21 cellular contexts compared by ENCODE assay signal in genomic region chr9:132014218-132014800, GRCh38.
DNase-seq lines count a peak whose midpoint lies in the region.
"Had no signal": no experiment of that assay in that cellular context is flagged by ENCODE, and none has a peak within 500 bp of the region (broad histone marks: within the 10 kb centered on the region; RNA-seq: fewer than 3 reads in every experiment).

No MANE protein-coding gene starts in this region.

- H3K9me3 Mint-ChIP-seq in activated CD4-positive, alpha-beta T cell treated with anti-CD3 and anti-CD28 coated beads, Interleukin-2, amount 10 ng/mL, durations not matched to agents 7 days and 5 days, result no peaks in the 10 kb centered on the region
- H3K9me3 Mint-ChIP-seq: activated CD4-positive, alpha-beta T cell treated with anti-CD3 and anti-CD28 coated beads, Interleukin-2, amount 10 ng/mL, durations not matched to agents 24 days and 14 days; activated T-helper 17 cell treated with anti-CD3 and anti-CD28 coated beads, Interleukin-2, amount 50 U/mL, for 72 hours; natural killer cell treated with Interleukin-12 subunit alpha and Interleukin-12 subunit beta and Interleukin-15 and Interleukin-18, amount 100 ng/mL, for 72 hours; T-helper 1 cell treated with Interleukin-12 subunit alpha and Interleukin-12 subunit beta and Interleukin-4 antibody, amounts not matched to agents 30 μg/mL and 1 μg/mL, for 36 hours had no signal

- peaks cover 18% of the 10 kb centered on the region for H3K36me3 Mint-ChIP-seq in activated CD4-positive, alpha-beta T cell treated with anti-CD3 and anti-CD28 coated beads, Interleukin-2, amount 10 ng/mL, durations not matched to agents 7 days and 5 days (ENCODE audit: low read depth)

- POLR2A ChIA-PET in activated CD4-positive, alpha-beta T cell treated with anti-CD3 and anti-CD28 coated beads, Interleukin-2, amount 10 ng/mL, durations not matched to agents 7 days and 5 days (lab: Charles Lee), result no interaction called here

- H3K27ac Mint-ChIP-seq in activated CD4-positive, alpha-beta T cell treated with anti-CD3 and anti-CD28 coated beads, Interleukin-2, amount 10 ng/mL, durations not matched to agents 7 days and 5 days, result no peak overlapping the region
- H3K27ac Mint-ChIP-seq: activated CD4-positive, alpha-beta T cell treated with anti-CD3 and anti-CD28 coated beads, Interleukin-2, amount 10 ng/mL, durations not matched to agents 24 days and 14 days; activated naive CD8-positive, alpha-beta T cell; activated T-helper 17 cell treated with anti-CD3 and anti-CD28 coated beads, Interleukin-2, amount 50 U/mL, for 72 hours; natural killer cell treated with Interleukin-12 subunit alpha and Interleukin-12 subunit beta and Interleukin-15 and Interleukin-18, amount 100 ng/mL, for 72 hours; T-helper 1 cell treated with Interleukin-12 subunit alpha and Interleukin-12 subunit beta and Interleukin-4 antibody, amounts not matched to agents 30 μg/mL and 1 μg/mL, for 36 hours had no signal

- DNase-seq in DMS 273 (lab: John Stamatoyannopoulos, UW; ENCODE audit: unreplicated experiment) (peak; percentile 41), DMS 273 treated with DMSO at 0.1 percent for 48 hours (lab: John Stamatoyannopoulos, UW) (no peak), amniotic epithelial cell (ENCODE audit: low read depth) (peak; percentile 66), kidney glomerular epithelial cell (lab: John Stamatoyannopoulos, UW) (peak; percentile 53), substantia nigra (lab: John Stamatoyannopoulos, UW) (no peak), hippocampal formation (lab: John Stamatoyannopoulos, UW) (no peak)
- no peak for DNase-seq in activated CD8-positive, alpha-beta memory T cell treated with anti-CD3 and anti-CD28 coated beads, Interleukin-2, amount 50 U/mL, for 48 hours
- DNase-seq in activated CD4-positive, alpha-beta T cell treated with anti-CD3 and anti-CD28 coated beads, Interleukin-2, amount 10 ng/mL, durations not matched to agents 7 days and 5 days, result no peak
- DNase-seq: activated CD4-positive, alpha-beta T cell treated with anti-CD3 and anti-CD28 coated beads, Interleukin-2, amount 10 ng/mL, durations not matched to agents 24 days and 14 days; AML-193; GM23248; Karpas-422; left cardiac atrium; NCI-H2029; NK-92 treated with Interleukin-12 subunit alpha and Interleukin-12 subunit beta, amount 100 ng/mL, for 24 hours; posterior cingulate gyrus had no signal

- H3K27ac ChIP-seq in substantia nigra (ENCODE audit: low read depth, low read length, poor library complexity, severe bottlenecking), result peak overlapping the region; percentile 62
- H3K27ac ChIP-seq: 22Rv1, GM23248 had no signal

- no peak overlapping the region for H3K4me3 Mint-ChIP-seq in activated CD4-positive, alpha-beta T cell treated with anti-CD3 and anti-CD28 coated beads, Interleukin-2, amount 10 ng/mL, durations not matched to agents 7 days and 5 days
- H3K4me3 Mint-ChIP-seq: activated CD4-positive, alpha-beta T cell treated with anti-CD3 and anti-CD28 coated beads, Interleukin-2, amount 10 ng/mL, durations not matched to agents 24 days and 14 days; activated naive CD8-positive, alpha-beta T cell; activated T-helper 17 cell treated with anti-CD3 and anti-CD28 coated beads, Interleukin-2, amount 50 U/mL, for 72 hours; natural killer cell treated with Interleukin-12 subunit alpha and Interleukin-12 subunit beta and Interleukin-15 and Interleukin-18, amount 100 ng/mL, for 72 hours; T-helper 1 cell treated with Interleukin-12 subunit alpha and Interleukin-12 subunit beta and Interleukin-4 antibody, amounts not matched to agents 30 μg/mL and 1 μg/mL, for 36 hours had no signal

- CTCF ChIA-PET in activated CD4-positive, alpha-beta T cell treated with anti-CD3 and anti-CD28 coated beads, Interleukin-2, amount 10 ng/mL, durations not matched to agents 7 days and 5 days (lab: Charles Lee), result interaction anchor here (1.6 kb wide), 1 partner anchor 12 kb away, joined by 5 read pairs; no protein-coding TSS in a partner anchor

- H3K27me3 Mint-ChIP-seq in activated CD4-positive, alpha-beta T cell treated with anti-CD3 and anti-CD28 coated beads, Interleukin-2, amount 10 ng/mL, durations not matched to agents 7 days and 5 days, result no peaks in the 10 kb centered on the region
- H3K27me3 Mint-ChIP-seq: activated naive CD8-positive, alpha-beta T cell; activated T-helper 17 cell treated with anti-CD3 and anti-CD28 coated beads, Interleukin-2, amount 50 U/mL, for 72 hours; natural killer cell treated with Interleukin-12 subunit alpha and Interleukin-12 subunit beta and Interleukin-15 and Interleukin-18, amount 100 ng/mL, for 72 hours had no signal

- no peaks in the 10 kb centered on the region for H3K4me1 Mint-ChIP-seq in activated CD4-positive, alpha-beta T cell treated with anti-CD3 and anti-CD28 coated beads, Interleukin-2, amount 10 ng/mL, durations not matched to agents 7 days and 5 days
- H3K4me1 Mint-ChIP-seq: activated CD4-positive, alpha-beta T cell treated with anti-CD3 and anti-CD28 coated beads, Interleukin-2, amount 10 ng/mL, durations not matched to agents 24 days and 14 days had no signal

Comparison
In these comparisons a context has a peak if more than half of its experiments do, and no peak if none do; other contexts are left out.
1. DNase-seq: peak in DMS 273 (single experiment), amniotic epithelial cell (single experiment) and kidney glomerular epithelial cell (single experiment); none in DMS 273 treated with DMSO at 0.1 percent for 48 hours (single experiment), substantia nigra (0 of 49), hippocampal formation (0 of 2), activated CD8-positive, alpha-beta memory T cell treated with anti-CD3 and anti-CD28 coated beads, Interleukin-2, amount 50 U/mL, for 48 hours (single experiment) and activated CD4-positive, alpha-beta T cell treated with anti-CD3 and anti-CD28 coated beads, Interleukin-2, amount 10 ng/mL, durations not matched to agents 7 days and 5 days (single experiment).